ENCODE assay signal across 24 cellular contexts in genomic region chr3:147159141-147159540, GRCh38.
"Had no signal": no experiment of that assay in that cellular context is flagged by ENCODE, and none has a peak within 500 bp of the region (broad histone marks: within the 10 kb centered on the region; RNA-seq: fewer than 3 reads in every experiment).

No MANE protein-coding gene starts in this region.

- H3K9me3 ChIP-seq: neutrophil, right lobe of liver, thyroid gland, uterus had no signal

- ATAC-seq: left colon; left ventricle myocardium superior; naive thymus-derived CD4-positive, alpha-beta T cell; psoas muscle; right lobe of liver; stimulated activated effector memory CD8-positive, alpha-beta T cell treated with anti-CD3 and anti-CD28 coated beads, Interleukin-12 subunit alpha, Interleukin-12 subunit beta, amount 100 ng/mL, for 72 hours; stimulated activated naive CD8-positive, alpha-beta T cell treated with anti-CD3 and anti-CD28 coated beads, Interleukin-15, Interleukin-2, amounts not matched to agents 100 U/mL and 50 U/mL, for 24 hours had no signal

- DNase-seq: cortex of kidney; effector memory CD4-positive, alpha-beta T cell; foreskin melanocyte; head of caudate nucleus; hippocampal formation; left colon; left ventricle myocardium superior; naive thymus-derived CD4-positive, alpha-beta T cell; nephron progenitor cell; psoas muscle; retina; right lobe of liver; stimulated activated CD4-positive, alpha-beta T cell treated with anti-CD3 and anti-CD28 coated beads, Interleukin-4, amount 100 ng/mL, for 1 hour; stimulated activated CD8-positive, alpha-beta memory T cell treated with anti-CD3 and anti-CD28 coated beads, Interleukin-4, amount 100 ng/mL, for 48 hours; stimulated activated naive CD8-positive, alpha-beta T cell treated with anti-CD3 and anti-CD28 coated beads, Interleukin-15, Interleukin-2, amounts not matched to agents 100 U/mL and 50 U/mL, for 24 hours; thyroid gland; upper lobe of left lung; uterus had no signal

- H3K36me3 ChIP-seq: esophagus muscularis mucosa, neutrophil, right lobe of liver, suprapubic skin, thyroid gland, upper lobe of left lung, uterus had no signal

- H3K27me3 ChIP-seq: esophagus muscularis mucosa, neutrophil, right lobe of liver, suprapubic skin, thyroid gland, upper lobe of left lung, uterus had no signal

- H3K4me3 ChIP-seq: esophagus muscularis mucosa, lung, psoas muscle, right lobe of liver, suprapubic skin, thyroid gland, upper lobe of left lung, uterus had no signal

- H3K4me1 ChIP-seq: esophagus muscularis mucosa, psoas muscle, right lobe of liver, suprapubic skin, thyroid gland, upper lobe of left lung, uterus had no signal

- H3K27ac ChIP-seq: epithelial cell of prostate, esophagus muscularis mucosa, neutrophil, psoas muscle, right lobe of liver, suprapubic skin, thyroid gland, upper lobe of left lung, uterus had no signal
